9 cellular contexts compared by ENCODE assay signal in the genomic region with DNA sequence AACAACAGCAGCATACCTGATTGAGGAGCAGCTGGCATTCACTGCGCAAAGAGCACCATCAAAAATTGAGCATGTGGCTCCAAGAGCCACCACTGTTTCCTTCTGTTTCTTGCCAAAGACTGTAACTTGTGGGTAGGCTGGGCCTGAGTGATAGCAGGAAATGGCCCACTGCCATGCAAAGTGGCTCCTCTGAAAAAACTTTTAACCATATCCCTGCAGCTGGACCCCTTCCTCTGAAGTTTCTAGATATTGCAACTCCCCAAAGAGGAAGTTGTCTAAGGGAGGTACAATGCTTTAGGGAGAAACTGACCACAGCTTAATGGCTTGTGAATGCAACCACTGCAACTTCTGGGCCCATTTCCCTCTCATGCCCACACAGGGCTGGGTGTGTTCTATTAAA.
DNase-seq lines count a peak whose midpoint lies in the region; ATAC-seq and TF ChIP-seq lines count a peak whose summit lies in the region.
"Had no signal": no experiment of that assay in that cellular context is flagged by ENCODE, and none has a peak within 500 bp of the region (broad histone marks: within the 10 kb centered on the region; RNA-seq: fewer than 3 reads in every experiment).

No MANE protein-coding gene starts in this region.

- H3K36me3 ChIP-seq in HAP-1 (replicated peaks): no peaks in the 10 kb centered on the region

- H3K4me3 ChIP-seq in HAP-1: no peak overlapping the region

- H3K27me3 ChIP-seq in HAP-1 (ENCODE audit: low read depth): no peaks in the 10 kb centered on the region

- H3K4me1 ChIP-seq in HAP-1: no peaks in the 10 kb centered on the region

- ATAC-seq in GM19395 (IDR thresholded peaks at IDR 0.05; ENCODE audit: unreplicated experiment) (peak; percentile 98), HG03095 (IDR thresholded peaks at IDR 0.05; ENCODE audit: unreplicated experiment) (peak; percentile 94)

- H3K9me3 ChIP-seq in HAP-1: no peaks in the 10 kb centered on the region

- in situ Hi-C loops in GM13976 (cut with MboI; ENCODE audit: low sequenced_read_pairs, unreplicated experiment) (no loop called here), HAP-1 (cut with MboI; ENCODE audit: low sequenced_read_pairs) (no loop called here)

- TF ChIP-seq CTCF in GM13976 (IDR thresholded peaks at IDR 0.05; ENCODE audit: borderline replicate concordance, control extremely low read depth, extremely low read depth, insufficient read depth, missing control alignments): no peak

- peak; percentile 98 to 99 for DNase-seq in AML-193 (lab: John Stamatoyannopoulos, UW)
- peak; percentile 93 for DNase-seq in OCI-M1 (lab: John Stamatoyannopoulos, UW)
- DNase-seq in T-helper 9 cell: no peak
- DNase-seq in GM13976 (ENCODE audit: low spot score): no peak
- DNase-seq in foreskin melanocyte: no peak
- no peak for DNase-seq in HAP-1 (ENCODE audit: low spot score in 2 of 2)
- DNase-seq: mammary epithelial cell had no signal

Comparison
In these comparisons a context has a peak if more than half of its experiments do, and no peak if none do; other contexts are left out.
1. DNase-seq: peak in AML-193 (2 of 2) and OCI-M1 (single experiment); none in T-helper 9 cell (single experiment), GM13976 (single experiment), foreskin melanocyte (single experiment) and HAP-1 (0 of 2).